8 cellular contexts compared by ENCODE assay signal in genomic region chr19:13734751-13735150, GRCh38.
"Had no signal": no experiment of that assay in that cellular context is flagged by ENCODE, and none has a peak within 500 bp of the region (broad histone marks: within the 10 kb centered on the region; RNA-seq: fewer than 3 reads in every experiment).

No MANE protein-coding gene starts in this region.

- DNase-seq: GM23248, GOT3, H7, IMR-90, KG1 had no signal

- H3K4me3 ChIP-seq: GM23248, HAP-1, K562 had no signal

- H3K9me3 ChIP-seq: HAP-1 had no signal

- H3K27ac ChIP-seq: GM23248 had no signal

- ATAC-seq: HCT116, K562 had no signal
